Comparison of ENCODE assay signal across 31 cellular contexts in the genomic region with DNA sequence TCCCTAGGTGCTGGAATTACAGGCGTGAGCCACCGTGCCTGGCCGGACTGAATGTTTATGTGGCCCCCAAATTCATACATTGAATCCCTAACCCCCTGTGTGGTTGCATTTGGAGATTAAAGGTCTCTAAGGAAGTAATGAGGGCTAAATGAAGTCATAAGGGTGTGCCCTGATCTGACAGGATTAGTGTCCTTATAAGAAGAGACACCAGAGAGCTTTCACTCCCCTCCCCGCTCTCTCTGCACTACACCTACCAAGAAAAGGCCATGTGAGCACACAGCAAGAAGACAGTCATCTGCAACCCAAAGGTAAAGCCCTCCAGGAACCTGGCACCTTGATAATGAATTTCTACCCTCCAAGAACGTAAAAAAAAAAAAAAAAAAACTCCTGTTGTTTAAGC.
"Had no signal": no experiment of that assay in that cellular context is flagged by ENCODE, and none has a peak within 500 bp of the region (broad histone marks: within the 10 kb centered on the region; RNA-seq: fewer than 3 reads in every experiment).

No MANE protein-coding gene starts in this region.

- H3K4me1 Mint-ChIP-seq: activated CD4-positive, alpha-beta T cell treated with anti-CD3 and anti-CD28 coated beads for 36 hours; activated CD4-positive, alpha-beta T cell treated with anti-CD3 and anti-CD28 coated beads, Interleukin-2, amount 10 ng/mL, durations not matched to agents 24 days and 14 days; activated naive CD4-positive, alpha-beta T cell treated with anti-CD3 and anti-CD28 coated beads, Interleukin-2, amount 10 ng/mL, durations not matched to agents 7 days and 5 days; activated naive CD8-positive, alpha-beta T cell treated with anti-CD3 and anti-CD28 coated beads, Interleukin-2, amount 10 ng/mL, durations not matched to agents 7 days and 5 days; brain; central memory CD8-positive, alpha-beta T cell; T-helper 17 cell had no signal

- H3K27ac Mint-ChIP-seq: activated CD4-positive, alpha-beta memory T cell treated with anti-CD3 and anti-CD28 coated beads for 36 hours; activated CD4-positive, alpha-beta T cell treated with anti-CD3 and anti-CD28 coated beads for 36 hours; activated CD4-positive, alpha-beta T cell treated with anti-CD3 and anti-CD28 coated beads, Interleukin-2, amount 10 ng/mL, durations not matched to agents 24 days and 14 days; activated CD8-positive, alpha-beta T cell treated with anti-CD3 and anti-CD28 coated beads, Interleukin-2, amount 10 ng/mL, durations not matched to agents 7 days and 5 days; activated naive CD4-positive, alpha-beta T cell treated with anti-CD3 and anti-CD28 coated beads, Interleukin-2, amount 10 ng/mL, durations not matched to agents 7 days and 5 days; activated naive CD4-positive, alpha-beta T cell treated with anti-CD3 and anti-CD28 coated beads, Interleukin-2, amount 50 U/mL, for 72 hours; activated naive CD8-positive, alpha-beta T cell treated with anti-CD3 and anti-CD28 coated beads, Interleukin-2, amount 10 ng/mL, durations not matched to agents 7 days and 5 days; activated T-cell treated with anti-CD3 and anti-CD28 coated beads, Interleukin-2, amount 50 U/mL, for 24 hours; activated T-cell treated with anti-CD3 and anti-CD28 coated beads, Interleukin-2, amount 50 U/mL, for 72 hours; brain; dendritic cell treated with granulocyte-macrophage colony-stimulating factor and Interleukin-4, amounts not matched to agents 40 ng/mL and 50 ng/mL, for 4 days; endodermal cell; T-helper 17 cell; T-helper 2 cell treated with Interferon-gamma antibody and Interleukin-4, amounts not matched to agents 5 μg/mL and 100 μg/mL, for 36 hours had no signal

- H3K36me3 Mint-ChIP-seq: activated CD4-positive, alpha-beta memory T cell treated with anti-CD3 and anti-CD28 coated beads for 36 hours; activated naive CD4-positive, alpha-beta T cell treated with anti-CD3 and anti-CD28 coated beads, Interleukin-2, amount 10 ng/mL, durations not matched to agents 7 days and 5 days; activated naive CD4-positive, alpha-beta T cell treated with anti-CD3 and anti-CD28 coated beads, Interleukin-2, amount 50 U/mL, for 72 hours; activated naive CD8-positive, alpha-beta T cell treated with anti-CD3 and anti-CD28 coated beads, Interleukin-2, amount 10 ng/mL, durations not matched to agents 7 days and 5 days had no signal

- H3K4me1 ChIP-seq: ascending aorta, esophagus muscularis mucosa, gastrocnemius medialis, heart right ventricle had no signal

- H3K27ac ChIP-seq: ascending aorta, coronary artery, dorsolateral prefrontal cortex, esophagus muscularis mucosa, foreskin keratinocyte, gastrocnemius medialis, heart right ventricle had no signal

- DNase-seq: activated CD4-positive, alpha-beta memory T cell treated with anti-CD3 and anti-CD28 coated beads for 36 hours; activated CD4-positive, alpha-beta T cell treated with anti-CD3 and anti-CD28 coated beads for 36 hours; activated CD4-positive, alpha-beta T cell treated with anti-CD3 and anti-CD28 coated beads, Interleukin-2, amount 10 ng/mL, durations not matched to agents 24 days and 14 days; activated CD4-positive, CD25-positive, alpha-beta regulatory T cell; activated CD4-positive, CD25-positive, alpha-beta regulatory T cell treated with anti-CD3 and anti-CD28 coated beads, Interleukin-2, amount 50 U/mL, for 72 hours; activated CD8-positive, alpha-beta memory T cell treated with anti-CD3 and anti-CD28 coated beads, Interleukin-2, amount 50 U/mL, for 48 hours; activated CD8-positive, alpha-beta T cell treated with anti-CD3 and anti-CD28 coated beads, Interleukin-2, amount 10 ng/mL, durations not matched to agents 7 days and 5 days; activated gamma-delta T cell; activated naive CD4-positive, alpha-beta T cell; activated naive CD4-positive, alpha-beta T cell treated with anti-CD3 and anti-CD28 coated beads, Interleukin-2, amount 10 ng/mL, durations not matched to agents 7 days and 5 days; activated naive CD8-positive, alpha-beta T cell treated with anti-CD3 and anti-CD28 coated beads, Interleukin-2, amount 10 ng/mL, durations not matched to agents 7 days and 5 days; activated T-cell treated with anti-CD3 and anti-CD28 coated beads for 4 hours; activated T-cell treated with anti-CD3 and anti-CD28 coated beads, Interleukin-2, amount 50 U/mL, for 24 hours; activated T-cell treated with anti-CD3 and anti-CD28 coated beads, Interleukin-2, amount 50 U/mL, for 72 hours; dorsolateral prefrontal cortex; effector memory CD4-positive, alpha-beta T cell; endodermal cell; foreskin keratinocyte; gastrocnemius medialis; heart right ventricle; T-helper 1 cell; T-helper 17 cell; T1000 had no signal

- H3K27me3 Mint-ChIP-seq: brain; dendritic cell treated with granulocyte-macrophage colony-stimulating factor and Interleukin-4, amounts not matched to agents 40 ng/mL and 50 ng/mL, for 4 days had no signal

- ATAC-seq: activated CD4-positive, alpha-beta T cell treated with anti-CD3 and anti-CD28 coated beads for 36 hours; activated CD8-positive, alpha-beta T cell treated with anti-CD3 and anti-CD28 coated beads, Interleukin-2, amount 10 ng/mL, durations not matched to agents 7 days and 5 days; activated naive CD4-positive, alpha-beta T cell treated with anti-CD3 and anti-CD28 coated beads, Interleukin-2, amount 50 U/mL, for 72 hours; activated T-cell treated with anti-CD3 and anti-CD28 coated beads, Interleukin-2, amount 50 U/mL, for 72 hours; gastrocnemius medialis; heart right ventricle; T-helper 17 cell had no signal

- H3K9me3 Mint-ChIP-seq: activated CD4-positive, alpha-beta memory T cell treated with anti-CD3 and anti-CD28 coated beads for 36 hours; activated CD4-positive, alpha-beta T cell treated with anti-CD3 and anti-CD28 coated beads, Interleukin-2, amount 10 ng/mL, durations not matched to agents 24 days and 14 days; activated naive CD4-positive, alpha-beta T cell treated with anti-CD3 and anti-CD28 coated beads, Interleukin-2, amount 10 ng/mL, durations not matched to agents 7 days and 5 days; activated naive CD4-positive, alpha-beta T cell treated with anti-CD3 and anti-CD28 coated beads, Interleukin-2, amount 50 U/mL, for 72 hours; activated naive CD8-positive, alpha-beta T cell treated with anti-CD3 and anti-CD28 coated beads, Interleukin-2, amount 10 ng/mL, durations not matched to agents 7 days and 5 days; activated T-cell treated with anti-CD3 and anti-CD28 coated beads, Interleukin-2, amount 50 U/mL, for 24 hours; activated T-cell treated with anti-CD3 and anti-CD28 coated beads, Interleukin-2, amount 50 U/mL, for 72 hours; brain; central memory CD8-positive, alpha-beta T cell; dendritic cell treated with granulocyte-macrophage colony-stimulating factor and Interleukin-4, amounts not matched to agents 40 ng/mL and 50 ng/mL, for 4 days; endodermal cell; T-helper 2 cell treated with Interferon-gamma antibody and Interleukin-4, amounts not matched to agents 5 μg/mL and 100 μg/mL, for 36 hours had no signal

- H3K36me3 ChIP-seq: ascending aorta, esophagus muscularis mucosa, gastrocnemius medialis, heart right ventricle had no signal

- H3K4me3 Mint-ChIP-seq: activated CD4-positive, alpha-beta memory T cell treated with anti-CD3 and anti-CD28 coated beads for 36 hours; activated CD4-positive, alpha-beta T cell treated with anti-CD3 and anti-CD28 coated beads for 36 hours; activated CD4-positive, alpha-beta T cell treated with anti-CD3 and anti-CD28 coated beads, Interleukin-2, amount 10 ng/mL, durations not matched to agents 24 days and 14 days; activated CD8-positive, alpha-beta T cell treated with anti-CD3 and anti-CD28 coated beads, Interleukin-2, amount 10 ng/mL, durations not matched to agents 7 days and 5 days; activated naive CD4-positive, alpha-beta T cell treated with anti-CD3 and anti-CD28 coated beads, Interleukin-2, amount 10 ng/mL, durations not matched to agents 7 days and 5 days; activated naive CD8-positive, alpha-beta T cell treated with anti-CD3 and anti-CD28 coated beads, Interleukin-2, amount 10 ng/mL, durations not matched to agents 7 days and 5 days; activated T-cell treated with anti-CD3 and anti-CD28 coated beads, Interleukin-2, amount 50 U/mL, for 24 hours; activated T-cell treated with anti-CD3 and anti-CD28 coated beads, Interleukin-2, amount 50 U/mL, for 72 hours; brain; central memory CD8-positive, alpha-beta T cell; dendritic cell treated with granulocyte-macrophage colony-stimulating factor and Interleukin-4, amounts not matched to agents 40 ng/mL and 50 ng/mL, for 4 days; endodermal cell; T-helper 17 cell; T-helper 2 cell treated with Interferon-gamma antibody and Interleukin-4, amounts not matched to agents 5 μg/mL and 100 μg/mL, for 36 hours had no signal

- H3K4me3 ChIP-seq: ascending aorta, coronary artery, dorsolateral prefrontal cortex, esophagus muscularis mucosa, gastrocnemius medialis, heart right ventricle had no signal

- H3K9me3 ChIP-seq: ascending aorta, esophagus muscularis mucosa, gastrocnemius medialis, heart right ventricle had no signal

- H3K27me3 ChIP-seq: ascending aorta, esophagus muscularis mucosa, foreskin keratinocyte, gastrocnemius medialis had no signal
